ENCODE assay signal across 10 cellular contexts in genomic region chr3:182925330-182925943, GRCh38. TPM values are rescaled to one million over a fixed set of nuclear protein-coding genes. Genes with fewer than 3 reads are reported as not detected.
DNase-seq lines count a peak whose midpoint lies in the region; ATAC-seq, FAIRE-seq and TF ChIP-seq lines count a peak whose summit lies in the region.
"Had no signal": no experiment of that assay in that cellular context is flagged by ENCODE, and none has a peak within 500 bp of the region (broad histone marks: within the 10 kb centered on the region; RNA-seq: fewer than 3 reads in every experiment).

No MANE protein-coding gene starts in this region.

- TF ChIP-seq CTCF in AG10803 (conservative IDR thresholded peaks at IDR 0.05; ENCODE audit: low read length) = no peak
- TF ChIP-seq CTCF in bronchial epithelial cell (IDR thresholded peaks at IDR 0.05; ENCODE audit: insufficient read depth, low read length, severe bottlenecking) = no peak
- TF ChIP-seq CTCF in prostate gland (IDR thresholded peaks at IDR 0.05) = no peak

- no peak for TF ChIP-seq POLR2A in prostate gland (IDR thresholded peaks at IDR 0.05)

- ATAC-seq in GM19324 (IDR thresholded peaks at IDR 0.05; ENCODE audit: low FRiP score, unreplicated experiment) = peak; percentile 95
- peak; percentile 93 for ATAC-seq in HG03095 (IDR thresholded peaks at IDR 0.05; ENCODE audit: unreplicated experiment)

- intact Hi-C loops in prostate gland (cut with DNase I) = no loop called here

- WGBS in prostate gland = 45% methylated on average over 4 of the region's 4 CpGs

- H3K4me1 ChIP-seq in prostate gland (replicated peaks) = no peaks in the 10 kb centered on the region

- H3K27ac ChIP-seq in prostate gland = no peak overlapping the region
- H3K27ac ChIP-seq: SK-N-MC had no signal

- H3K27me3 ChIP-seq in bronchial epithelial cell (ENCODE audit: control insufficient read depth, insufficient read depth, low read length) (no peaks in the 10 kb centered on the region), prostate gland (replicated peaks; ENCODE audit: insufficient read depth) (no peaks in the 10 kb centered on the region)

- no peak overlapping the region for H3K4me3 ChIP-seq in AG10803 (ENCODE audit: low read length)
- H3K4me3 ChIP-seq in bronchial epithelial cell (ENCODE audit: low read depth, low read length) = no peak overlapping the region
- H3K4me3 ChIP-seq in prostate gland = no peak overlapping the region
- H3K4me3 ChIP-seq: SK-N-MC, skin epidermis had no signal

- DNase-seq in AG10803 (ENCODE audit: low read depth) (peak; percentile 89), bronchial epithelial cell (ENCODE audit: low read depth) (peak; percentile 95), prostate gland (ENCODE audit: low spot score) (no peak), occipital lobe (lab: John Stamatoyannopoulos, UW) (no peak), GDM1 (lab: John Stamatoyannopoulos, UW) (no peak), NCI-H526 treated with DMSO at 0.1 percent for 48 hours (lab: John Stamatoyannopoulos, UW) (no peak)

- H3K36me3 ChIP-seq in bronchial epithelial cell (ENCODE audit: control insufficient read depth, insufficient read depth, low read length) (no peaks in the 10 kb centered on the region), prostate gland (no peaks in the 10 kb centered on the region)

- FAIRE-seq in bronchial epithelial cell (lab: Jason Lieb, UNC) = peak; percentile 13

- H3K9me3 ChIP-seq in prostate gland = no peaks in the 10 kb centered on the region

RNA-seq across cellular contexts. Expression of gene DCUN1D1, which starts 54.9 kb away (rescaled TPM):
- total RNA-seq in bronchial epithelial cell = 26.1 and 34.7 TPM in 2 replicates
- 10 to 100 TPM; 25.5 to 25.6 TPM for total RNA-seq in prostate gland
- total RNA-seq in occipital lobe = 94.1 TPM

Comparison
In these comparisons a context has a peak if more than half of its experiments do, and no peak if none do; other contexts are left out.
1. DNase-seq: peak in AG10803 (single experiment) and bronchial epithelial cell (single experiment); none in prostate gland (single experiment), occipital lobe (single experiment), GDM1 (single experiment) and NCI-H526 treated with DMSO at 0.1 percent for 48 hours (single experiment).